ENCODE assay signal across 17 cellular contexts in the genomic region with DNA sequence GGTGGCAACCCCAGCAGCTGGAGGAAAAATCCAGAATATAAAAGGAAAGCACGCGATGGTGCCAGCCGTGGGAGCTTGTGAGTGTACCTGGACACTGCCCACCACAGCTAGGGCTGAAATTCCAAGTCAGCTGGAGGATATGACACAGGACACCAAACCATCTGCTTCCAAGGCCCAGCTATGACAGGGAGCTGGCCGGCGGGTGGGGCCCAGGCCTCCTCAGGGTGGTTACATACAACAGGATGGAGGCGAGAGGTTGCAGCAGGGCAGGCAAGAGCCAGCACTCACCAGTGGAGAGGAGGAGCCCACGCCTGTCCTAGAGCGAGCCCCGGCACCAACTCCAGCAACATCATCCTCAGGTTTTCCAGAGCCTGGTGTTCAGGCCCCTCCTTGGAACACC.
A peak's percentile ranks its signal among the peaks of the same experiment; 100 is the strongest.
DNase-seq lines count a peak whose midpoint lies in the region.
"Had no signal": no experiment of that assay in that cellular context is flagged by ENCODE, and none has a peak within 500 bp of the region (broad histone marks: within the 10 kb centered on the region; RNA-seq: fewer than 3 reads in every experiment).

No MANE protein-coding gene starts in this region.

- in situ Hi-C loops in G401 (cut with HindIII; ENCODE audit: low sequenced_read_pairs), result no loop called here

- no peaks in the 10 kb centered on the region for H3K79me1 ChIP-seq in neuronal stem cell (ENCODE audit: low read depth, low read length)

- H2BK15ac ChIP-seq in neuronal stem cell (ENCODE audit: low read length), result peak overlapping the region; percentile 69

- no peak overlapping the region for H2AK5ac ChIP-seq in neuronal stem cell (ENCODE audit: low read depth, low read length)

- no peak overlapping the region for H2BK5ac ChIP-seq in neuronal stem cell (ENCODE audit: low read length)

- no peak overlapping the region for H2AFZ ChIP-seq in neuronal stem cell (ENCODE audit: low read length)

- no peaks in the 10 kb centered on the region for H3K36me3 ChIP-seq in neuronal stem cell (replicated peaks in 1 of 2; ENCODE audit: control insufficient read depth in 2 of 2, insufficient read depth in 2 of 2, low read length in 2 of 2)
- H3K36me3 ChIP-seq: BE2C had no signal

- H3K14ac ChIP-seq in neuronal stem cell (ENCODE audit: low read length), result no peak overlapping the region

- H3K27ac ChIP-seq in angular gyrus (ENCODE audit: low read depth, low read length) (peak overlapping the region; percentile 89), cingulate gyrus (ENCODE audit: low read depth, low read length) (peak overlapping the region; percentile 91), neuronal stem cell (replicated peaks; ENCODE audit: low read length) (no peak overlapping the region)
- H3K27ac ChIP-seq: C4-2B had no signal

- WGBS in neuronal stem cell (ENCODE audit: extremely low coverage in 2 of 2, insufficient read length in 2 of 2, insufficient replicate concordance in 1 of 2), 2 donors, result no CpG with 5 or more reads among the region's 9 CpGs

- H2BK120ac ChIP-seq in neuronal stem cell (ENCODE audit: low read depth, low read length), result no peak overlapping the region

- DNase-seq in G401 (ENCODE audit: low spot score) (peak; percentile 78), neuronal stem cell (ENCODE audit: low spot score) (no peak), DMS153 treated with DMSO at 0.1 percent for 48 hours (lab: John Stamatoyannopoulos, UW; ENCODE audit: unreplicated experiment) (no peak), AG08395 (ENCODE audit: low spot score) (no peak), NCI-H748 (lab: John Stamatoyannopoulos, UW; ENCODE audit: unreplicated experiment) (no peak)
- DNase-seq in stimulated activated CD4-positive, alpha-beta T cell treated with anti-CD3 and anti-CD28 coated beads, Interleukin-4, amount 100 ng/mL, for 4 hours, result no peak
- DNase-seq: BE2C; CD4-positive, alpha-beta T cell; DMS153; DMS79 treated with DMSO at 0.1 percent for 48 hours; GOT3; H9; KG1 had no signal

- H3K9ac ChIP-seq in neuronal stem cell (ENCODE audit: low read depth, low read length, poor library complexity), result no peak overlapping the region

- H3K23ac ChIP-seq in neuronal stem cell (ENCODE audit: low read depth, low read length, poor library complexity), result no peak overlapping the region

- H3K18ac ChIP-seq in neuronal stem cell (ENCODE audit: low read length), result peak overlapping the region; percentile 6

- H4K91ac ChIP-seq in neuronal stem cell (ENCODE audit: low read depth, low read length, poor library complexity), result no peak overlapping the region

- H2BK12ac ChIP-seq in neuronal stem cell (ENCODE audit: low read length), result no peak overlapping the region

- H3K27me3 ChIP-seq in neuronal stem cell (ENCODE audit: control insufficient read depth in 3 of 3, insufficient read depth in 3 of 3, low read depth in 1 of 3, low read length in 3 of 3), result no peaks in the 10 kb centered on the region
- H3K27me3 ChIP-seq: BE2C had no signal

- no peak overlapping the region for H3K4me2 ChIP-seq in neuronal stem cell (ENCODE audit: insufficient read depth, low read length, poor library complexity, severe bottlenecking)

- H3K4me3 ChIP-seq in neuronal stem cell (ENCODE audit: low read length in 2 of 2), result no peak overlapping the region
- H3K4me3 ChIP-seq: GM12878 had no signal

- no peak overlapping the region for H4K8ac ChIP-seq in neuronal stem cell (ENCODE audit: low read depth, low read length)

- H3K9me3 ChIP-seq in neuronal stem cell (replicated peaks in 1 of 2; ENCODE audit: control insufficient read depth in 2 of 2, insufficient read depth in 1 of 2, low read depth in 1 of 2, low read length in 2 of 2), result no peaks in the 10 kb centered on the region
- H3K9me3 ChIP-seq: BE2C had no signal

- H3K4ac ChIP-seq in neuronal stem cell (ENCODE audit: low read length), result no peak overlapping the region

- peaks cover 0 to 3% of the 10 kb centered on the region in 2 donors for H3K4me1 ChIP-seq in neuronal stem cell (ENCODE audit: control insufficient read depth in 2 of 2, insufficient read depth in 1 of 2, low read depth in 1 of 2, low read length in 2 of 2)
